Comparison of ENCODE assay signal across 8 cellular contexts in genomic region chr10:133378251-133379096, GRCh38. TPM values are rescaled to one million over a fixed set of nuclear protein-coding genes. Genes with fewer than 3 reads are reported as not detected.
DNase-seq lines count a peak whose midpoint lies in the region; ATAC-seq and TF ChIP-seq lines count a peak whose summit lies in the region.

No MANE protein-coding gene starts in this region.

- in situ Hi-C loops in GM23248 (cut with MboI) = no loop called here

- H3K4me1 ChIP-seq in GM23248 (ENCODE audit: insufficient read depth) (no peaks in the 10 kb centered on the region), left lung (peaks cover 9 to 36% of the 10 kb centered on the region in 2 donors)

- no peaks in the 10 kb centered on the region for H3F3A ChIP-seq in GM23248 (ENCODE audit: insufficient read depth)

- peak overlapping the region; percentile 73 for H3K4me2 ChIP-seq in GM23248 (ENCODE audit: unreplicated experiment)

- H3K27ac ChIP-seq in GM23248 (no peak overlapping the region), dorsolateral prefrontal cortex (peak overlapping the region; percentile 23 to 99 (median 94)), left lung (peak overlapping the region; percentile 42 to 76)

- H2AFZ ChIP-seq in GM23248 = peak overlapping the region; percentile 84

- H3K4me3 ChIP-seq in GM08714 (ENCODE audit: low read length) = peak overlapping the region; percentile 72
- H3K4me3 ChIP-seq in GM23248 = peak overlapping the region; percentile 73
- H3K4me3 ChIP-seq in MG63 = peak overlapping the region; percentile 60
- peak overlapping the region; percentile 46 to 99 (median 88) for H3K4me3 ChIP-seq in dorsolateral prefrontal cortex
- peak overlapping the region; percentile 56 to 81 for H3K4me3 ChIP-seq in left lung

- peak overlapping the region; percentile 38; the same call in 1 of the 2 replicates for H3K9ac ChIP-seq in GM23248

- DNase-seq in GM23248 (peak; percentile 74), MG63 (peak; percentile 51), dorsolateral prefrontal cortex (peak; percentile 52 to 83 (median 70)), left lung (peak; percentile 83 to 94), DMS153 (lab: John Stamatoyannopoulos, UW) (no peak)
- peak; percentile 74 for DNase-seq in activated CD4-positive, alpha-beta T cell treated with anti-CD3 and anti-CD28 coated beads for 48 hours
- DNase-seq in stimulated activated CD4-positive, alpha-beta T cell treated with anti-CD3 and anti-CD28 coated beads, Interleukin-4, amount 100 ng/mL, for 24 hours = peak; percentile 60

- no peaks in the 10 kb centered on the region; the same call in 1 of the 2 replicates for H3K36me3 ChIP-seq in GM23248 (ENCODE audit: low read depth)
- H3K36me3 ChIP-seq in MG63 = no peaks in the 10 kb centered on the region
- no peaks in the 10 kb centered on the region for H3K36me3 ChIP-seq in left lung

- H3K9me3 ChIP-seq in GM23248 (ENCODE audit: low read depth) (no peaks in the 10 kb centered on the region), MG63 (no peaks in the 10 kb centered on the region), left lung (no peaks in the 10 kb centered on the region)

- peak; percentile 88 for ATAC-seq in left lung

- H3K79me2 ChIP-seq in GM23248 (ENCODE audit: insufficient read depth) = no peaks in the 10 kb centered on the region

- H3K27me3 ChIP-seq in GM23248 (replicated peaks; ENCODE audit: insufficient read depth) (no peaks in the 10 kb centered on the region), MG63 (no peaks in the 10 kb centered on the region), dorsolateral prefrontal cortex (no peaks in the 10 kb centered on the region), left lung (peaks cover 0 to 29% of the 10 kb centered on the region in 2 donors)

- intact Hi-C loops in dorsolateral prefrontal cortex (cut with DNase I) = loop anchor here in 1 of 2 donors (2.0 to 5.0 kb wide), 2 partner anchors 16 to 51 kb away; partner anchors contain the start of gene MTG1
- intact Hi-C loops in left lung (cut with DNase I) = no loop called here

- no peaks in the 10 kb centered on the region for H4K20me1 ChIP-seq in GM23248 (ENCODE audit: insufficient read depth)

- no peaks in the 10 kb centered on the region for H3K9me2 ChIP-seq in GM23248 (ENCODE audit: insufficient read depth)

- 1% methylated on average over 44 to 79 of the region's 90 CpGs for WGBS in GM23248 (ENCODE audit: low coverage in 1 of 2, low lambda C conversion rate in 2 of 2, missing lambda C conversion rate in 2 of 2), 2 experiments

- TF ChIP-seq CTCF in dorsolateral prefrontal cortex (IDR thresholded peaks at IDR 0.05 in 54 of 56, conservative IDR thresholded peaks at IDR 0.05 in 2 of 56; ENCODE audit: low read depth in 1 of 56, partially characterized antibody in 56 of 56) (peak in 2 of 56 donors; percentile 1 to 6), left lung (IDR thresholded peaks at IDR 0.05) (no peak)

RNA-seq across cellular contexts. Expression of gene PAOX, which starts 0.6 kb away (rescaled TPM):
- 4.1 and 5.8 TPM in 2 replicates for total RNA-seq in GM23248 (2014; rRNA removed; shearing (Covaris generic))
- polyA plus RNA-seq in GM23248 (2016; fragmentation: Nextera tagmentation; extraction: Ambion mirVana) = 4.5 TPM in 2 replicates
- total RNA-seq in MG63 (2014; rRNA removed; shearing (Covaris generic); ENCODE audit: low replicate concordance) = 0.54 and 0.66 TPM in 2 replicates
- total RNA-seq in dorsolateral prefrontal cortex (10 to 100 TPM in 85 of 120 experiments, 1 to 10 TPM in 35; 6.0 to 18.9 (median 11.3) TPM), left lung (1 to 10 TPM; 5.7 to 7.1 TPM)

RNA-seq across cellular contexts. Expression of gene ECHS1, which starts 5.3 kb away (rescaled TPM):
- 76.1 and 82.2 TPM in 2 replicates for total RNA-seq in GM23248 (2014; rRNA removed; shearing (Covaris generic))
- 147 and 150 TPM in 2 replicates for polyA plus RNA-seq in GM23248 (2016; fragmentation: Nextera tagmentation; extraction: Ambion mirVana)
- total RNA-seq in MG63 (2014; rRNA removed; shearing (Covaris generic); ENCODE audit: low replicate concordance) = 73.8 and 120 TPM in 2 replicates
- total RNA-seq in dorsolateral prefrontal cortex (10 to 100 TPM; 54.4 to 99.5 (median 79.6) TPM), left lung (10 to 100 TPM; 71.0 to 85.9 TPM)

RNA-seq across cellular contexts. Expression of gene MTG1, which starts 15.5 kb away (rescaled TPM):
- total RNA-seq in GM23248 (2014; rRNA removed; shearing (Covaris generic)) = 22.8 and 26.1 TPM in 2 replicates
- 50.7 and 53.4 TPM in 2 replicates for polyA plus RNA-seq in GM23248 (2016; fragmentation: Nextera tagmentation; extraction: Ambion mirVana)
- 33.6 and 39.4 TPM in 2 replicates for total RNA-seq in MG63 (2014; rRNA removed; shearing (Covaris generic); ENCODE audit: low replicate concordance)
- 10 to 100 TPM; 33.3 to 78.1 (median 50.8) TPM for total RNA-seq in dorsolateral prefrontal cortex
- total RNA-seq in left lung = 10 to 100 TPM; 31.5 to 46.5 TPM

RNA-seq across cellular contexts. Expression of gene FUOM, which starts 20.7 kb away (rescaled TPM):
- 19.5 and 24.5 TPM in 2 replicates for total RNA-seq in GM23248 (2014; rRNA removed; shearing (Covaris generic))
- polyA plus RNA-seq in GM23248 (2016; fragmentation: Nextera tagmentation; extraction: Ambion mirVana) = 20.9 and 21.5 TPM in 2 replicates
- 10.8 and 50.8 TPM in 2 replicates for total RNA-seq in MG63 (2014; rRNA removed; shearing (Covaris generic); ENCODE audit: low replicate concordance)
- total RNA-seq in dorsolateral prefrontal cortex = 1 to 10 TPM in 119 of 120 experiments, under 1 TPM in 1; 0.85 to 9.8 (median 4.0) TPM
- 10 to 100 TPM; 12.1 to 24.1 TPM for total RNA-seq in left lung

RNA-seq across cellular contexts. Expression of gene PRAP1, which starts 31.3 kb away (rescaled TPM):
- total RNA-seq in GM23248 (2014; rRNA removed; shearing (Covaris generic)) = not detected in 2 replicates
- not detected in 2 replicates for polyA plus RNA-seq in GM23248 (2016; fragmentation: Nextera tagmentation; extraction: Ambion mirVana)
- total RNA-seq in MG63 (2014; rRNA removed; shearing (Covaris generic); ENCODE audit: low replicate concordance) = not detected in 2 replicates
- 1 to 10 TPM in 3 of 120 experiments, under 1 TPM in 10, not detected in 107; 0.54 to 1.3 (median 0.75) TPM for total RNA-seq in dorsolateral prefrontal cortex
- total RNA-seq in left lung = not detected
